In the genomic region with DNA sequence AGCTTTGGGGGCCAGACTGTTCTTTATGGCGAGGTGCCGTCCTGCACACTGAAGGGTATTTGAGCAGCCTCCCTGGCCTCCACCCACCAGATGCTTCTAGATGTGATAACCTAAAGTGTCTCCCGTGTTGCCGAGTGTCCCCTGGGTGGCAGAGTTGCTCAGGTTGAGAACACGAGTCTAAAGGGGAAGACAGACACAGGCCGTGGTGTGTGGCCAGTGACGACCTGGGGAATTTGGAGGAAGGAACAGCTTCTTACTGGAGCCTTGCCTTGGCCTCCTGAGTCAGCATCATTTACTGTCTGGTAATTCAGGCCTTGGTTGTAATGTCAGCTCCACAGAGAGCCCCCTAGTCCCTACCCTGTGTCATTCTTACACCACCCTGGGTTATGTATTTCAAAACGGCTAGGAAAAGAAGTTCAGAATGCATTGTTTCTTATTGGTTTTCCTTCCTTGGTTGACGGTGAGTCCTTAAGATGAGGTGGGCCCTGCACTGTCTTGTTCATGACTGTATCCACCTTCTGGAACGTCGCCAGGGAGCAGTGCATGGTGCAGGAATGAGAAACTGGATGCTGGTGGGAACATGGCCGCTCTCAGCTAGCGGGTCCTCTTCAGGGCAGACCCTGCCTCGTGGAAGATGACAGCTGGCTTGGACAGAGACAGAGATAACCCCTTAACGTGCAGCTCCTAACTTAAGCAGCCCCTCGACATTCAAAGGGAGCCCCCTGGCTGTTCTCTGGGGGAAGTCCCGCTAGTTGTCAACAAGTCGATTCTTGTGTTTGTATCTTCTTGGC, we compare ENCODE assay signal across 9 cellular contexts. TPM values are rescaled to one million over a fixed set of nuclear protein-coding genes. Genes with fewer than 3 reads are reported as not detected.
DNase-seq lines count a peak whose midpoint lies in the region; ATAC-seq, FAIRE-seq and TF ChIP-seq lines count a peak whose summit lies in the region.
"Had no signal": no experiment of that assay in that cellular context is flagged by ENCODE, and none has a peak within 500 bp of the region (broad histone marks: within the 10 kb centered on the region; RNA-seq: fewer than 3 reads in every experiment).

No MANE protein-coding gene starts in this region.

- H3K36me3 ChIP-seq in astrocyte (ENCODE audit: insufficient read depth, low read length) (peaks cover 46% of the 10 kb centered on the region), lower lobe of right lung (peaks cover 96% of the 10 kb centered on the region)

- H3K27ac Mint-ChIP-seq in astrocyte (ENCODE audit: unreplicated experiment) (peak overlapping the region; percentile 62), glutamatergic neuron (ENCODE audit: unreplicated experiment) (no peak overlapping the region)

- no peak overlapping the region for H2AFZ ChIP-seq in astrocyte (ENCODE audit: low read depth, low read length)

- H4K20me1 ChIP-seq in astrocyte (ENCODE audit: insufficient read depth, low read length), result peaks cover 82% of the 10 kb centered on the region

- H3K4me1 Mint-ChIP-seq in astrocyte (ENCODE audit: low read depth, unreplicated experiment) (peaks cover 20% of the 10 kb centered on the region), glutamatergic neuron (ENCODE audit: low read depth, unreplicated experiment) (peaks cover 2% of the 10 kb centered on the region)

- H3K27ac ChIP-seq in astrocyte (ENCODE audit: low read depth, low read length), result no peak overlapping the region
- H3K27ac ChIP-seq in lower lobe of right lung, result no peak overlapping the region

- intact Hi-C loops in lower lobe of right lung (cut with DNase I), result no loop called here

- H3K4me3 Mint-ChIP-seq in astrocyte (ENCODE audit: unreplicated experiment) (no peak overlapping the region), glutamatergic neuron (ENCODE audit: unreplicated experiment) (no peak overlapping the region)

- H3K9ac ChIP-seq in astrocyte (ENCODE audit: low read length), result no peak overlapping the region

- FAIRE-seq in astrocyte (lab: Jason Lieb, UNC), result no peak

- H3K9me3 ChIP-seq in astrocyte (ENCODE audit: insufficient read depth, low read depth, low read length) (no peaks in the 10 kb centered on the region), lower lobe of right lung (no peaks in the 10 kb centered on the region)

- H3K79me2 ChIP-seq in astrocyte (ENCODE audit: insufficient read depth, low read length), result peaks cover 47% of the 10 kb centered on the region

- H3K27me3 Mint-ChIP-seq in astrocyte (ENCODE audit: low read depth, unreplicated experiment), result no peaks in the 10 kb centered on the region
- no peaks in the 10 kb centered on the region for H3K27me3 Mint-ChIP-seq in glutamatergic neuron (ENCODE audit: unreplicated experiment)

- ATAC-seq in lower lobe of right lung (peak; percentile 50 to 55), HG02938 (IDR thresholded peaks at IDR 0.05; ENCODE audit: unreplicated experiment) (no peak)

- H3K4me1 ChIP-seq in astrocyte (ENCODE audit: insufficient read depth, low read length), result peaks cover 9% of the 10 kb centered on the region
- peaks cover 18% of the 10 kb centered on the region for H3K4me1 ChIP-seq in lower lobe of right lung

- H3K4me3 ChIP-seq in HFF-Myc (replicated peaks; ENCODE audit: low read depth, low read length) (no peak overlapping the region), astrocyte (ENCODE audit: insufficient read depth, low read depth, low read length) (no peak overlapping the region), lower lobe of right lung (no peak overlapping the region)

- TF ChIP-seq CTCF in HFF-Myc (IDR thresholded peaks at IDR 0.05; ENCODE audit: low read depth, low read length, missing control alignments), result peak; percentile 33
- no peak for TF ChIP-seq CTCF in astrocyte (IDR thresholded peaks at IDR 0.05; ENCODE audit: insufficient read depth, low read depth, low read length)
- TF ChIP-seq CTCF in lower lobe of right lung (IDR thresholded peaks at IDR 0.05), result peak; percentile 28
- no peak for TF ChIP-seq CTCF in glutamatergic neuron (IDR thresholded peaks at IDR 0.05; ENCODE audit: partially characterized antibody, unreplicated experiment)

- in situ Hi-C loops in G401 (cut with HindIII; ENCODE audit: low sequenced_read_pairs), result no loop called here

- H3K36me3 Mint-ChIP-seq in astrocyte (ENCODE audit: low read depth, unreplicated experiment) (peaks cover 41% of the 10 kb centered on the region), glutamatergic neuron (ENCODE audit: unreplicated experiment) (no peaks in the 10 kb centered on the region)

- DNase-seq in G401 (ENCODE audit: low spot score) (peak; percentile 45), HFF-Myc (ENCODE audit: extremely low read depth, low read depth) (no peak), astrocyte (ENCODE audit: low read depth) (no peak), lower lobe of right lung (peak; percentile 58), T-helper 9 cell (no peak), glutamatergic neuron (no peak), GOT3 (lab: John Stamatoyannopoulos, UW) (no peak)
- DNase-seq: activated gamma-delta T cell treated with Interleukin-2 at 50 U/mL for 16 hours had no signal

- peaks cover under 1% of the 10 kb centered on the region for H3K9me3 Mint-ChIP-seq in astrocyte (ENCODE audit: unreplicated experiment)
- peaks cover 3% of the 10 kb centered on the region for H3K9me3 Mint-ChIP-seq in glutamatergic neuron (ENCODE audit: unreplicated experiment)

- H3K27me3 ChIP-seq in astrocyte (ENCODE audit: insufficient read depth, low read length) (no peaks in the 10 kb centered on the region), lower lobe of right lung (ENCODE audit: low read depth) (no peaks in the 10 kb centered on the region)

- H3K4me2 ChIP-seq in astrocyte (ENCODE audit: low read length), result no peak overlapping the region

RNA-seq across cellular contexts. Expression of a gene that starts 7.1 kb away (rescaled TPM):
- total RNA-seq in G401 (2014; rRNA removed; shearing (Covaris generic)), result 18.6 and 31.6 TPM in 2 replicates
- total RNA-seq in astrocyte (79.8 and 86.1 TPM in 2 replicates), lower lobe of right lung (56.6 TPM), glutamatergic neuron (ENCODE audit: unreplicated experiment) (97.9 TPM)

RNA-seq across cellular contexts. Expression of a gene that starts 52.5 kb away (rescaled TPM):
- not detected in 2 replicates for total RNA-seq in G401 (2014; rRNA removed; shearing (Covaris generic))
- total RNA-seq in astrocyte, result not detected in 2 replicates
- 22.5 TPM for total RNA-seq in lower lobe of right lung
- total RNA-seq in glutamatergic neuron (ENCODE audit: unreplicated experiment), result not detected

Comparison
In these comparisons a context has a peak if more than half of its experiments do, and no peak if none do; other contexts are left out.
1. DNase-seq: peak in G401 (single experiment) and lower lobe of right lung (single experiment); none in HFF-Myc (single experiment), astrocyte (single experiment), T-helper 9 cell (single experiment), glutamatergic neuron (single experiment) and GOT3 (single experiment).
2. CTCF ChIP-seq: peak in HFF-Myc (single experiment) and lower lobe of right lung (single experiment); none in astrocyte (single experiment) and glutamatergic neuron (single experiment).
3. RNA of a gene that starts 52.5 kb away (total RNA-seq): 22.5 TPM in lower lobe of right lung (single experiment); not detected in G401, not detected in astrocyte and not detected in glutamatergic neuron (single experiment); every median in the first group is over 10 times any median in the second.